Comparison of ENCODE assay signal across 18 cellular contexts in genomic region chr17:28756025-28756804, GRCh38. TPM values are rescaled to one million over a fixed set of nuclear protein-coding genes. Genes with fewer than 3 reads are reported as not detected.
DNase-seq lines count a peak whose midpoint lies in the region; ATAC-seq and TF ChIP-seq lines count a peak whose summit lies in the region.
"Had no signal": no experiment of that assay in that cellular context is flagged by ENCODE, and none has a peak within 500 bp of the region (broad histone marks: within the 10 kb centered on the region; RNA-seq: fewer than 3 reads in every experiment).

No MANE protein-coding gene starts in this region.

- 73% methylated on average over 5 of the region's 5 CpGs for WGBS in mammary epithelial cell (ENCODE audit: low coverage, missing lambda C conversion rate)
- WGBS in lower leg skin, 2 donors = 64 to 66% methylated on average over 5 of the region's 5 CpGs

- no peak overlapping the region for H3K4me3 Mint-ChIP-seq in activated naive CD8-positive, alpha-beta T cell
- H3K4me3 Mint-ChIP-seq in mesothelial cell of epicardium = no peak overlapping the region
- H3K4me3 Mint-ChIP-seq: activated CD4-positive, alpha-beta memory T cell treated with anti-CD3 and anti-CD28 coated beads, Interleukin-2, amount 10 ng/mL, durations not matched to agents 7 days and 5 days; CD4-positive, alpha-beta T cell had no signal

- H3K27me3 ChIP-seq in breast epithelium = no peaks in the 10 kb centered on the region
- no peaks in the 10 kb centered on the region for H3K27me3 ChIP-seq in mammary epithelial cell (ENCODE audit: insufficient read depth, low read length)
- H3K27me3 ChIP-seq: neutrophil, tibial nerve had no signal

- H3K27ac ChIP-seq in breast epithelium = peak overlapping the region; percentile 0 to 17
- H3K27ac ChIP-seq in mammary epithelial cell (ENCODE audit: insufficient read depth, low read depth, low read length) = no peak overlapping the region
- H3K27ac ChIP-seq: neutrophil, tibial nerve had no signal

- dilution Hi-C loops in mammary epithelial cell (cut with HindIII; ENCODE audit: low sequenced_read_pairs) = no loop called here

- no peaks in the 10 kb centered on the region for H3K4me1 Mint-ChIP-seq in activated naive CD8-positive, alpha-beta T cell (ENCODE audit: low read depth)
- no peaks in the 10 kb centered on the region for H3K4me1 Mint-ChIP-seq in mesothelial cell of epicardium

- H3K9me3 ChIP-seq in breast epithelium (no peaks in the 10 kb centered on the region), mammary epithelial cell (replicated peaks; ENCODE audit: insufficient read depth, low read length) (no peaks in the 10 kb centered on the region)
- H3K9me3 ChIP-seq: neutrophil, tibial nerve had no signal

- intact Hi-C loops in breast epithelium (cut with DNase I; ENCODE audit: low total_unique reads) (no loop called here), mammary epithelial cell (cut with micrococcal nuclease) (no loop called here), lower leg skin (cut with DNase I; ENCODE audit: low total_unique reads) (no loop called here)

- in situ Hi-C loops in mammary epithelial cell (cut with MboI; ENCODE audit: low sequenced_read_pairs in 2 of 2) = loop anchor here in 1 of 2 donors (10.0 kb wide), 1 partner anchor 149 kb away; the partner anchor contains the start of gene DHRS13

- H3K36me3 Mint-ChIP-seq in activated naive CD8-positive, alpha-beta T cell = no peaks in the 10 kb centered on the region
- peaks cover 12% of the 10 kb centered on the region for H3K36me3 Mint-ChIP-seq in mesothelial cell of epicardium

- no peaks in the 10 kb centered on the region for H3K36me3 ChIP-seq in breast epithelium
- peaks cover 12% of the 10 kb centered on the region for H3K36me3 ChIP-seq in mammary epithelial cell (ENCODE audit: insufficient read depth, low read length)

- no peak overlapping the region for H3K4me2 ChIP-seq in mammary epithelial cell (ENCODE audit: insufficient read depth, low read depth, low read length)

- H3K79me2 ChIP-seq in mammary epithelial cell (ENCODE audit: insufficient read depth, low read length) = peaks cover 28% of the 10 kb centered on the region

- H2AFZ ChIP-seq in mammary epithelial cell (ENCODE audit: low read depth, low read length) = no peak overlapping the region

- H3K27me3 Mint-ChIP-seq in activated naive CD8-positive, alpha-beta T cell = no peaks in the 10 kb centered on the region
- no peaks in the 10 kb centered on the region for H3K27me3 Mint-ChIP-seq in mesothelial cell of epicardium (ENCODE audit: low read depth)
- H3K27me3 Mint-ChIP-seq: activated CD4-positive, alpha-beta memory T cell treated with anti-CD3 and anti-CD28 coated beads, Interleukin-2, amount 10 ng/mL, durations not matched to agents 7 days and 5 days; CD4-positive, alpha-beta T cell had no signal

- TF ChIP-seq POLR2A in breast epithelium (IDR thresholded peaks at IDR 0.05) (no peak), lower leg skin (IDR thresholded peaks at IDR 0.05) (no peak)

- peaks cover 0 to 5% of the 10 kb centered on the region in 2 donors for H3K4me1 ChIP-seq in breast epithelium
- H3K4me1 ChIP-seq in mammary epithelial cell (ENCODE audit: insufficient read depth, low read length) = peaks cover 8% of the 10 kb centered on the region

- CTCF ChIA-PET in mammary epithelial cell (lab: Charles Lee; ENCODE audit: low non-redundant PET) = no interaction called here

- H3K9me3 Mint-ChIP-seq in activated naive CD8-positive, alpha-beta T cell (ENCODE audit: low read depth) = no peaks in the 10 kb centered on the region
- H3K9me3 Mint-ChIP-seq in mesothelial cell of epicardium = no peaks in the 10 kb centered on the region
- H3K9me3 Mint-ChIP-seq: activated CD4-positive, alpha-beta memory T cell treated with anti-CD3 and anti-CD28 coated beads, Interleukin-2, amount 10 ng/mL, durations not matched to agents 7 days and 5 days; CD4-positive, alpha-beta T cell had no signal

- TF ChIP-seq CTCF in breast epithelium (IDR thresholded peaks at IDR 0.05) = no peak
- TF ChIP-seq CTCF in mammary epithelial cell (conservative IDR thresholded peaks at IDR 0.05 in 1 of 2, IDR thresholded peaks at IDR 0.05 in 1 of 2; ENCODE audit: extremely low read depth in 1 of 2, insufficient read depth in 1 of 2, low read depth in 1 of 2, low read length in 2 of 2) = no peak
- no peak for TF ChIP-seq CTCF in mesothelial cell of epicardium (IDR thresholded peaks at IDR 0.05; ENCODE audit: unreplicated experiment)
- TF ChIP-seq CTCF in lower leg skin (IDR thresholded peaks at IDR 0.05) = no peak

- H4K20me1 ChIP-seq in mammary epithelial cell (ENCODE audit: insufficient read depth, low read length) = peaks cover 5% of the 10 kb centered on the region

- H3K27ac Mint-ChIP-seq in activated naive CD8-positive, alpha-beta T cell = peak overlapping the region; percentile 64
- peak overlapping the region; percentile 23 for H3K27ac Mint-ChIP-seq in mesothelial cell of epicardium
- H3K27ac Mint-ChIP-seq: activated CD4-positive, alpha-beta memory T cell treated with anti-CD3 and anti-CD28 coated beads, Interleukin-2, amount 10 ng/mL, durations not matched to agents 7 days and 5 days; CD4-positive, alpha-beta T cell had no signal

- ATAC-seq in HG02938 (IDR thresholded peaks at IDR 0.05; ENCODE audit: unreplicated experiment) = no peak
- ATAC-seq in GM18873 (IDR thresholded peaks at IDR 0.05; ENCODE audit: low FRiP score, unreplicated experiment) = no peak

- no peak overlapping the region for H3K9ac ChIP-seq in mammary epithelial cell (ENCODE audit: insufficient read depth, low read length)

- DNase-seq in breast epithelium (ENCODE audit: low spot score in 2 of 2) (peak in 1 of 2 donors; percentile 38), mammary epithelial cell (no peak), mesothelial cell of epicardium (ENCODE audit: low spot score in 2 of 2, unreplicated experiment in 2 of 2) (no peak), lower leg skin (ENCODE audit: low spot score in 2 of 2) (no peak)
- DNase-seq in effector CD8-positive, alpha-beta T cell (lab: John Stamatoyannopoulos, UW) = no peak
- DNase-seq: activated CD4-positive, alpha-beta memory T cell treated with anti-CD3 and anti-CD28 coated beads, Interleukin-2, amount 10 ng/mL, durations not matched to agents 7 days and 5 days; CD4-positive, alpha-beta T cell; KG1; NCI-H2081; NCI-H524; retina; stimulated activated CD4-positive, alpha-beta T cell treated with anti-CD3 and anti-CD28 coated beads, Interleukin-15, amount 100 ng/mL, for 24 hours; stimulated activated naive CD4-positive, alpha-beta T cell treated with Interleukin-2 at 50 U/mL for 16 hours had no signal

- H3K4me3 ChIP-seq in breast epithelium = no peak overlapping the region
- no peak overlapping the region for H3K4me3 ChIP-seq in mammary epithelial cell (replicated peaks in 1 of 3; ENCODE audit: insufficient read depth in 1 of 3, low read depth in 2 of 3, low read length in 3 of 3)
- no peak overlapping the region for H3K4me3 ChIP-seq in lower leg skin (ENCODE audit: low read depth, poor library complexity, severe bottlenecking)
- H3K4me3 ChIP-seq: tibial nerve had no signal

- BruUV-seq in mammary epithelial cell (replicated peaks; lab: Mats Ljungman, UMichigan) = no TSS peak

RNA-seq across cellular contexts. Expression of gene TRAF4, which starts 12.4 kb away (rescaled TPM):
- total RNA-seq in breast epithelium = 10 to 100 TPM; 12.3 to 63.6 (median 48.9) TPM
- total RNA-seq in mammary epithelial cell = 100 to 1,000 TPM in 1 of 2 donors, 10 to 100 TPM in 1; 50.5 to 147 TPM
- polyA plus RNA-seq in mammary epithelial cell = 85.3 TPM
- 133 TPM for polyA minus RNA-seq in mammary epithelial cell
- total RNA-seq in mesothelial cell of epicardium = 252 to 259 TPM (median 254 TPM) in 3 replicates
- 10 to 100 TPM; 11.0 to 30.9 (median 21.8) TPM for total RNA-seq in lower leg skin

RNA-seq across cellular contexts. Expression of gene NEK8, which starts 27.6 kb away (rescaled TPM):
- 1 to 10 TPM; 2.9 to 5.3 (median 2.9) TPM for total RNA-seq in breast epithelium
- 1 to 10 TPM; 5.5 to 7.0 TPM for total RNA-seq in mammary epithelial cell
- polyA plus RNA-seq in mammary epithelial cell = 4.6 TPM
- polyA minus RNA-seq in mammary epithelial cell = 2.6 TPM
- 5.2 to 7.6 TPM (median 5.9 TPM) in 3 replicates for total RNA-seq in mesothelial cell of epicardium
- 1 to 10 TPM; 2.1 to 9.5 (median 4.4) TPM for total RNA-seq in lower leg skin

RNA-seq across cellular contexts. Expression of gene TLCD1, which starts 30.2 kb away (rescaled TPM):
- total RNA-seq in breast epithelium = 1 to 10 TPM; 2.4 to 8.3 (median 3.9) TPM
- total RNA-seq in mammary epithelial cell = 10 to 100 TPM in 1 of 2 donors, 1 to 10 TPM in 1; 4.7 to 16.7 TPM
- 19.8 TPM for polyA plus RNA-seq in mammary epithelial cell
- polyA minus RNA-seq in mammary epithelial cell = 10.1 TPM
- 2.3 to 3.8 TPM (median 3.3 TPM) in 3 replicates for total RNA-seq in mesothelial cell of epicardium
- total RNA-seq in lower leg skin = 10 to 100 TPM in 3 of 4 donors, 1 to 10 TPM in 1; 9.4 to 33.6 (median 23.5) TPM

RNA-seq across cellular contexts. Expression of gene RPL23A, which starts 36.4 kb away (rescaled TPM):
- 100 to 1,000 TPM; 491 to 945 (median 754) TPM for total RNA-seq in breast epithelium
- total RNA-seq in mammary epithelial cell = 1,000 to 10,000 TPM in 1 of 2 donors, 100 to 1,000 TPM in 1; 335 to 1,232 TPM
- 685 TPM for polyA plus RNA-seq in mammary epithelial cell
- 785 TPM for polyA minus RNA-seq in mammary epithelial cell
- 1,669 to 1,804 TPM (median 1,792 TPM) in 3 replicates for total RNA-seq in mesothelial cell of epicardium
- total RNA-seq in lower leg skin = 100 to 1,000 TPM; 538 to 966 (median 735) TPM

RNA-seq across cellular contexts. Expression of gene RAB34, which starts 38.5 kb away (rescaled TPM):
- total RNA-seq in breast epithelium = 100 to 1,000 TPM; 105 to 129 (median 123) TPM
- 10 to 100 TPM; 68.2 to 83.4 TPM for total RNA-seq in mammary epithelial cell
- polyA plus RNA-seq in mammary epithelial cell = 176 TPM
- 135 TPM for polyA minus RNA-seq in mammary epithelial cell
- 172 to 181 TPM (median 178 TPM) in 3 replicates for total RNA-seq in mesothelial cell of epicardium
- 100 to 1,000 TPM in 2 of 4 donors, 10 to 100 TPM in 2; 76.6 to 138 (median 103) TPM for total RNA-seq in lower leg skin
